ENCODE assay signal across 1 cellular context in the genomic region with DNA sequence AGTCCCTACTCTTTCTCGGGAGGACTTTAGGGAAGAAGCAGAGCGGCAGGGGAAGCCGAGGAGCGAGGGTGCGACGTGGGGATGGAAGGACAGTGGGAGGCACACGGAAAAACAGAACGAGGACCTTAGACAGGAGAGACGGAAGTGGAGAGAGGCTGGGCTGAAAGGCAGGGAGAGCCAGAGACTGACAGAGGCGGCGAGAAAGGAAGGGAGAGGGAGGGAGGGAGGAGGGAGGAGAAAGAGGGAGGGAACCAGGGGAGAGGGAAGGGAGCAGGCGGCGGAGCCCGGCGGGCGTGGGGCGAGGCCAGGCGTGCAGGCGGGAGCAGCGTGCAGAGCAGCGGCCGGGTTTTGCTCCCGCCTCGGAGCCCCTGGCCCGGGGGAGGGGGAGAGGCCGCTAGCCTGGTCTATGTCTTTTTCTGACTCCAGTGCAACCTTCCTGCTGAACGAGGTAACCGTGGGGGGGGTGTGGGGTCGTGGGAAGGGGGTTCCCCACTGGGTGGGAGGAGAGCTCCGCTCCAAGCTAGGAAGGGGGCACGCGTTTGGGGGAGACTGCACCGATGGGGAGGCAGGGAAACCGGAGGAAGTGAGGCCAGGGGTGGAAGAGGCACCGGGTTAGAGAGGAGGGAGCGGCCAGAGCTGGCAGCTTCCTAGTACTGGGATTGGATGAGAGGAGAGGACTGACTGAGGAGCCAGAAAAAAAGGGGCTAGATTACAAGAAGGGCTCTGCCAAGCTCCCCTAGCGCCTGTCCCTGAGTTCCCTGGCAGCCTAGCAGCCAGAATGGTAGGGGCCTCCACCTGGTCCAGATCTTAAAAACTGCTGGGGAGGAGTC.
TF ChIP-seq lines count a peak whose summit lies in the region.

No MANE protein-coding gene starts in this region.

TF ChIP-seq in HepG2, 621 proteins besides CTCF, POLR2A, EP300 and RAD21 (continued from another document and continues in another):
- TF ChIP-seq ZNF543 (CRISPR knock-in tag; IDR thresholded peaks at IDR 0.05) (no peak), ZNF557 (CRISPR knock-in tag; IDR thresholded peaks at IDR 0.05) (no peak), SYNCRIP (IDR thresholded peaks at IDR 0.05; ENCODE audit: insufficient read depth, low read depth, low read length) (no peak), SSRP1 (CRISPR knock-in tag; IDR thresholded peaks at IDR 0.05) (no peak), HOXA9 (CRISPR knock-in tag; IDR thresholded peaks at IDR 0.05; ENCODE audit: borderline replicate concordance) (no peak), ZNF570 (CRISPR knock-in tag; IDR thresholded peaks at IDR 0.05; ENCODE audit: borderline replicate concordance) (no peak), DPF2 (CRISPR knock-in tag; IDR thresholded peaks at IDR 0.05; ENCODE audit: borderline replicate concordance, low read depth) (no peak; the same call in 1 of the 2 replicates), ETV5 (CRISPR knock-in tag; IDR thresholded peaks at IDR 0.05; ENCODE audit: borderline replicate concordance) (no peak), SIN3B (IDR thresholded peaks at IDR 0.05; ENCODE audit: low read length) (no peak), SP2 (CRISPR knock-in tag; IDR thresholded peaks at IDR 0.05) (no peak), ZNF747 (CRISPR knock-in tag; IDR thresholded peaks at IDR 0.05; ENCODE audit: borderline replicate concordance) (no peak), ZNF556 (CRISPR knock-in tag; IDR thresholded peaks at IDR 0.05; ENCODE audit: borderline replicate concordance) (no peak), ZFP41 (CRISPR knock-in tag; IDR thresholded peaks at IDR 0.05; ENCODE audit: borderline replicate concordance) (no peak), AKAP8 (CRISPR knock-in tag; IDR thresholded peaks at IDR 0.05) (no peak), ZNF816 (CRISPR knock-in tag; IDR thresholded peaks at IDR 0.05; ENCODE audit: borderline replicate concordance) (no peak), ZNF430 (CRISPR knock-in tag; IDR thresholded peaks at IDR 0.05) (no peak; the same call in 1 of the 2 replicates), ZNF143 (CRISPR knock-in tag; IDR thresholded peaks at IDR 0.05) (no peak), ZNF382 (CRISPR knock-in tag; IDR thresholded peaks at IDR 0.05; ENCODE audit: borderline replicate concordance) (no peak), NRL (CRISPR knock-in tag; IDR thresholded peaks at IDR 0.05; ENCODE audit: borderline replicate concordance) (no peak), ZNF337 (CRISPR knock-in tag; IDR thresholded peaks at IDR 0.05; ENCODE audit: borderline replicate concordance, low read depth) (no peak), MTF1 (CRISPR knock-in tag; IDR thresholded peaks at IDR 0.05) (no peak), ESRRA (CRISPR knock-in tag; IDR thresholded peaks at IDR 0.05; ENCODE audit: low read depth) (no peak), PHF21A (CRISPR knock-in tag; IDR thresholded peaks at IDR 0.05) (no peak), ZNF567 (CRISPR knock-in tag; IDR thresholded peaks at IDR 0.05; ENCODE audit: borderline replicate concordance) (no peak), ZFP37 (CRISPR knock-in tag; IDR thresholded peaks at IDR 0.05; ENCODE audit: borderline replicate concordance) (no peak), ZMYM2 (CRISPR knock-in tag; IDR thresholded peaks at IDR 0.05) (0 out of 2 replicates have a peak, but pooled peaks have one; percentile 45)
- TF ChIP-seq, protein P1, sequence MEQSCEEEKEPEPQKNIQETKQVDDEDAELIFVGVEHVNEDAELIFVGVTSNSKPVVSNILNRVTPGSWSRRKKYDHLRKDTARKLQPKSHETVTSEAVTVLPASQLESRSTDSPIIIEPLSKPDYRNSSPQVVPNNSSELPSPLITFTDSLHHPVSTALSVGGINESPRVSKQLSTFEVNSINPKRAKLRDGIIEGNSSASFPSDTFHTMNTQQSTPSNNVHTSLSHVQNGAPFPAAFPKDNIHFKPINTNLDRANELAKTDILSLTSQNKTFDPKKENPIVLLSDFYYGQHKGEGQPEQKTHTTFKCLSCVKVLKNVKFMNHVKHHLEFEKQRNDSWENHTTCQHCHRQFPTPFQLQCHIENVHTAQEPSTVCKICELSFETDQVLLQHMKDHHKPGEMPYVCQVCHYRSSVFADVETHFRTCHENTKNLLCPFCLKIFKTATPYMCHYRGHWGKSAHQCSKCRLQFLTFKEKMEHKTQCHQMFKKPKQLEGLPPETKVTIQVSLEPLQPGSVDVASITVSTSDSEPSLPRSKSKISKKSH (CRISPR knock-in tag; IDR thresholded peaks at IDR 0.05; ENCODE audit: borderline replicate concordance) = no peak
- TF ChIP-seq, protein P2, sequence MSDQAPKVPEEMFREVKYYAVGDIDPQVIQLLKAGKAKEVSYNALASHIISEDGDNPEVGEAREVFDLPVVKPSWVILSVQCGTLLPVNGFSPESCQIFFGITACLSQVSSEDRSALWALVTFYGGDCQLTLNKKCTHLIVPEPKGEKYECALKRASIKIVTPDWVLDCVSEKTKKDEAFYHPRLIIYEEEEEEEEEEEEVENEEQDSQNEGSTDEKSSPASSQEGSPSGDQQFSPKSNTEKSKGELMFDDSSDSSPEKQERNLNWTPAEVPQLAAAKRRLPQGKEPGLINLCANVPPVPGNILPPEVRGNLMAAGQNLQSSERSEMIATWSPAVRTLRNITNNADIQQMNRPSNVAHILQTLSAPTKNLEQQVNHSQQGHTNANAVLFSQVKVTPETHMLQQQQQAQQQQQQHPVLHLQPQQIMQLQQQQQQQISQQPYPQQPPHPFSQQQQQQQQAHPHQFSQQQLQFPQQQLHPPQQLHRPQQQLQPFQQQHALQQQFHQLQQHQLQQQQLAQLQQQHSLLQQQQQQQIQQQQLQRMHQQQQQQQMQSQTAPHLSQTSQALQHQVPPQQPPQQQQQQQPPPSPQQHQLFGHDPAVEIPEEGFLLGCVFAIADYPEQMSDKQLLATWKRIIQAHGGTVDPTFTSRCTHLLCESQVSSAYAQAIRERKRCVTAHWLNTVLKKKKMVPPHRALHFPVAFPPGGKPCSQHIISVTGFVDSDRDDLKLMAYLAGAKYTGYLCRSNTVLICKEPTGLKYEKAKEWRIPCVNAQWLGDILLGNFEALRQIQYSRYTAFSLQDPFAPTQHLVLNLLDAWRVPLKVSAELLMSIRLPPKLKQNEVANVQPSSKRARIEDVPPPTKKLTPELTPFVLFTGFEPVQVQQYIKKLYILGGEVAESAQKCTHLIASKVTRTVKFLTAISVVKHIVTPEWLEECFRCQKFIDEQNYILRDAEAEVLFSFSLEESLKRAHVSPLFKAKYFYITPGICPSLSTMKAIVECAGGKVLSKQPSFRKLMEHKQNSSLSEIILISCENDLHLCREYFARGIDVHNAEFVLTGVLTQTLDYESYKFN (CRISPR knock-in tag; conservative IDR thresholded peaks at IDR 0.05) = no peak
- TF ChIP-seq, protein P3, sequence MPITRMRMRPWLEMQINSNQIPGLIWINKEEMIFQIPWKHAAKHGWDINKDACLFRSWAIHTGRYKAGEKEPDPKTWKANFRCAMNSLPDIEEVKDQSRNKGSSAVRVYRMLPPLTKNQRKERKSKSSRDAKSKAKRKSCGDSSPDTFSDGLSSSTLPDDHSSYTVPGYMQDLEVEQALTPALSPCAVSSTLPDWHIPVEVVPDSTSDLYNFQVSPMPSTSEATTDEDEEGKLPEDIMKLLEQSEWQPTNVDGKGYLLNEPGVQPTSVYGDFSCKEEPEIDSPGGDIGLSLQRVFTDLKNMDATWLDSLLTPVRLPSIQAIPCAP (CRISPR knock-in tag; IDR thresholded peaks at IDR 0.05; ENCODE audit: low read depth) = no peak
- TF ChIP-seq, protein P4, sequence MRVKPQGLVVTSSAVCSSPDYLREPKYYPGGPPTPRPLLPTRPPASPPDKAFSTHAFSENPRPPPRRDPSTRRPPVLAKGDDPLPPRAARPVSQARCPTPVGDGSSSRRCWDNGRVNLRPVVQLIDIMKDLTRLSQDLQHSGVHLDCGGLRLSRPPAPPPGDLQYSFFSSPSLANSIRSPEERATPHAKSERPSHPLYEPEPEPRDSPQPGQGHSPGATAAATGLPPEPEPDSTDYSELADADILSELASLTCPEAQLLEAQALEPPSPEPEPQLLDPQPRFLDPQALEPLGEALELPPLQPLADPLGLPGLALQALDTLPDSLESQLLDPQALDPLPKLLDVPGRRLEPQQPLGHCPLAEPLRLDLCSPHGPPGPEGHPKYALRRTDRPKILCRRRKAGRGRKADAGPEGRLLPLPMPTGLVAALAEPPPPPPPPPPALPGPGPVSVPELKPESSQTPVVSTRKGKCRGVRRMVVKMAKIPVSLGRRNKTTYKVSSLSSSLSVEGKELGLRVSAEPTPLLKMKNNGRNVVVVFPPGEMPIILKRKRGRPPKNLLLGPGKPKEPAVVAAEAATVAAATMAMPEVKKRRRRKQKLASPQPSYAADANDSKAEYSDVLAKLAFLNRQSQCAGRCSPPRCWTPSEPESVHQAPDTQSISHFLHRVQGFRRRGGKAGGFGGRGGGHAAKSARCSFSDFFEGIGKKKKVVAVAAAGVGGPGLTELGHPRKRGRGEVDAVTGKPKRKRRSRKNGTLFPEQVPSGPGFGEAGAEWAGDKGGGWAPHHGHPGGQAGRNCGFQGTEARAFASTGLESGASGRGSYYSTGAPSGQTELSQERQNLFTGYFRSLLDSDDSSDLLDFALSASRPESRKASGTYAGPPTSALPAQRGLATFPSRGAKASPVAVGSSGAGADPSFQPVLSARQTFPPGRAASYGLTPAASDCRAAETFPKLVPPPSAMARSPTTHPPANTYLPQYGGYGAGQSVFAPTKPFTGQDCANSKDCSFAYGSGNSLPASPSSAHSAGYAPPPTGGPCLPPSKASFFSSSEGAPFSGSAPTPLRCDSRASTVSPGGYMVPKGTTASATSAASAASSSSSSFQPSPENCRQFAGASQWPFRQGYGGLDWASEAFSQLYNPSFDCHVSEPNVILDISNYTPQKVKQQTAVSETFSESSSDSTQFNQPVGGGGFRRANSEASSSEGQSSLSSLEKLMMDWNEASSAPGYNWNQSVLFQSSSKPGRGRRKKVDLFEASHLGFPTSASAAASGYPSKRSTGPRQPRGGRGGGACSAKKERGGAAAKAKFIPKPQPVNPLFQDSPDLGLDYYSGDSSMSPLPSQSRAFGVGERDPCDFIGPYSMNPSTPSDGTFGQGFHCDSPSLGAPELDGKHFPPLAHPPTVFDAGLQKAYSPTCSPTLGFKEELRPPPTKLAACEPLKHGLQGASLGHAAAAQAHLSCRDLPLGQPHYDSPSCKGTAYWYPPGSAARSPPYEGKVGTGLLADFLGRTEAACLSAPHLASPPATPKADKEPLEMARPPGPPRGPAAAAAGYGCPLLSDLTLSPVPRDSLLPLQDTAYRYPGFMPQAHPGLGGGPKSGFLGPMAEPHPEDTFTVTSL (CRISPR knock-in tag; IDR thresholded peaks at IDR 0.05; ENCODE audit: borderline replicate concordance) = no peak
- TF ChIP-seq, protein P5, sequence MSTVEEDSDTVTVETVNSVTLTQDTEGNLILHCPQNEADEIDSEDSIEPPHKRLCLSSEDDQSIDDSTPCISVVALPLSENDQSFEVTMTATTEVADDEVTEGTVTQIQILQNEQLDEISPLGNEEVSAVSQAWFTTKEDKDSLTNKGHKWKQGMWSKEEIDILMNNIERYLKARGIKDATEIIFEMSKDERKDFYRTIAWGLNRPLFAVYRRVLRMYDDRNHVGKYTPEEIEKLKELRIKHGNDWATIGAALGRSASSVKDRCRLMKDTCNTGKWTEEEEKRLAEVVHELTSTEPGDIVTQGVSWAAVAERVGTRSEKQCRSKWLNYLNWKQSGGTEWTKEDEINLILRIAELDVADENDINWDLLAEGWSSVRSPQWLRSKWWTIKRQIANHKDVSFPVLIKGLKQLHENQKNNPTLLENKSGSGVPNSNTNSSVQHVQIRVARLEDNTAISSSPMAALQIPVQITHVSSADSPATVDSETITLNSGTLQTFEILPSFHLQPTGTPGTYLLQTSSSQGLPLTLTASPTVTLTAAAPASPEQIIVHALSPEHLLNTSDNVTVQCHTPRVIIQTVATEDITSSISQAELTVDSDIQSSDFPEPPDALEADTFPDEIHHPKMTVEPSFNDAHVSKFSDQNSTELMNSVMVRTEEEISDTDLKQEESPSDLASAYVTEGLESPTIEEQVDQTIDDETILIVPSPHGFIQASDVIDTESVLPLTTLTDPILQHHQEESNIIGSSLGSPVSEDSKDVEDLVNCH (CRISPR knock-in tag; IDR thresholded peaks at IDR 0.05) = no peak
- TF ChIP-seq, protein P6, sequence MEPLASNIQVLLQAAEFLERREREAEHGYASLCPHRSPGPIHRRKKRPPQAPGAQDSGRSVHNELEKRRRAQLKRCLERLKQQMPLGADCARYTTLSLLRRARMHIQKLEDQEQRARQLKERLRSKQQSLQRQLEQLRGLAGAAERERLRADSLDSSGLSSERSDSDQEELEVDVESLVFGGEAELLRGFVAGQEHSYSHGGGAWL (CRISPR knock-in tag; IDR thresholded peaks at IDR 0.05) = no peak
- TF ChIP-seq, protein P7, sequence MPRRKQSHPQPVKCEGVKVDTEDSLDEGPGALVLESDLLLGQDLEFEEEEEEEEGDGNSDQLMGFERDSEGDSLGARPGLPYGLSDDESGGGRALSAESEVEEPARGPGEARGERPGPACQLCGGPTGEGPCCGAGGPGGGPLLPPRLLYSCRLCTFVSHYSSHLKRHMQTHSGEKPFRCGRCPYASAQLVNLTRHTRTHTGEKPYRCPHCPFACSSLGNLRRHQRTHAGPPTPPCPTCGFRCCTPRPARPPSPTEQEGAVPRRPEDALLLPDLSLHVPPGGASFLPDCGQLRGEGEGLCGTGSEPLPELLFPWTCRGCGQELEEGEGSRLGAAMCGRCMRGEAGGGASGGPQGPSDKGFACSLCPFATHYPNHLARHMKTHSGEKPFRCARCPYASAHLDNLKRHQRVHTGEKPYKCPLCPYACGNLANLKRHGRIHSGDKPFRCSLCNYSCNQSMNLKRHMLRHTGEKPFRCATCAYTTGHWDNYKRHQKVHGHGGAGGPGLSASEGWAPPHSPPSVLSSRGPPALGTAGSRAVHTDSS (CRISPR knock-in tag; conservative IDR thresholded peaks at IDR 0.05) = no peak
- TF ChIP-seq, protein P8, sequence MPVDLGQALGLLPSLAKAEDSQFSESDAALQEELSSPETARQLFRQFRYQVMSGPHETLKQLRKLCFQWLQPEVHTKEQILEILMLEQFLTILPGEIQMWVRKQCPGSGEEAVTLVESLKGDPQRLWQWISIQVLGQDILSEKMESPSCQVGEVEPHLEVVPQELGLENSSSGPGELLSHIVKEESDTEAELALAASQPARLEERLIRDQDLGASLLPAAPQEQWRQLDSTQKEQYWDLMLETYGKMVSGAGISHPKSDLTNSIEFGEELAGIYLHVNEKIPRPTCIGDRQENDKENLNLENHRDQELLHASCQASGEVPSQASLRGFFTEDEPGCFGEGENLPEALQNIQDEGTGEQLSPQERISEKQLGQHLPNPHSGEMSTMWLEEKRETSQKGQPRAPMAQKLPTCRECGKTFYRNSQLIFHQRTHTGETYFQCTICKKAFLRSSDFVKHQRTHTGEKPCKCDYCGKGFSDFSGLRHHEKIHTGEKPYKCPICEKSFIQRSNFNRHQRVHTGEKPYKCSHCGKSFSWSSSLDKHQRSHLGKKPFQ (CRISPR knock-in tag; IDR thresholded peaks at IDR 0.05; ENCODE audit: insufficient replicate concordance) = no peak
- TF ChIP-seq, protein P9, sequence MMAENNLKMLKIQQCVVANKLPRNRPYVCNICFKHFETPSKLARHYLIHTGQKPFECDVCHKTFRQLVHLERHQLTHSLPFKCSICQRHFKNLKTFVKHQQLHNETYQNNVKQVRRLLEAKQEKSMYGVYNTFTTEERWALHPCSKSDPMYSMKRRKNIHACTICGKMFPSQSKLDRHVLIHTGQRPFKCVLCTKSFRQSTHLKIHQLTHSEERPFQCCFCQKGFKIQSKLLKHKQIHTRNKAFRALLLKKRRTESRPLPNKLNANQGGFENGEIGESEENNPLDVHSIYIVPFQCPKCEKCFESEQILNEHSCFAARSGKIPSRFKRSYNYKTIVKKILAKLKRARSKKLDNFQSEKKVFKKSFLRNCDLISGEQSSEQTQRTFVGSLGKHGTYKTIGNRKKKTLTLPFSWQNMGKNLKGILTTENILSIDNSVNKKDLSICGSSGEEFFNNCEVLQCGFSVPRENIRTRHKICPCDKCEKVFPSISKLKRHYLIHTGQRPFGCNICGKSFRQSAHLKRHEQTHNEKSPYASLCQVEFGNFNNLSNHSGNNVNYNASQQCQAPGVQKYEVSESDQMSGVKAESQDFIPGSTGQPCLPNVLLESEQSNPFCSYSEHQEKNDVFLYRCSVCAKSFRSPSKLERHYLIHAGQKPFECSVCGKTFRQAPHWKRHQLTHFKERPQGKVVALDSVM (CRISPR knock-in tag; IDR thresholded peaks at IDR 0.05) = 0 out of 2 replicates have a peak, but pooled peaks have one; percentile 16
